ENCODE assay signal across 8 cellular contexts in genomic region chr4:89110541-89110985, GRCh38. TPM values are rescaled to one million over a fixed set of nuclear protein-coding genes. Genes with fewer than 3 reads are reported as not detected.
DNase-seq lines count a peak whose midpoint lies in the region; ATAC-seq and TF ChIP-seq lines count a peak whose summit lies in the region.

No MANE protein-coding gene starts in this region.

- no peak overlapping the region for H3K27ac ChIP-seq in OCI-LY1 (ENCODE audit: low read depth, low read length, poor library complexity, severe bottlenecking)
- H3K27ac ChIP-seq in neuronal stem cell (replicated peaks; ENCODE audit: low read length): no peak overlapping the region

- H3K36me3 ChIP-seq in OCI-LY1 (ENCODE audit: insufficient read depth, low read length) (peaks cover 7% of the 10 kb centered on the region), endocrine pancreas (ENCODE audit: control insufficient read depth, insufficient read depth, low read length) (no peaks in the 10 kb centered on the region), neuronal stem cell (replicated peaks in 1 of 2; ENCODE audit: control insufficient read depth in 2 of 2, insufficient read depth in 2 of 2, low read length in 2 of 2) (peaks cover 2 to 26% of the 10 kb centered on the region in 2 donors)

- peak overlapping the region; percentile 24 for H2BK120ac ChIP-seq in neuronal stem cell (ENCODE audit: low read depth, low read length)

- no peak overlapping the region for H4K91ac ChIP-seq in neuronal stem cell (ENCODE audit: low read depth, low read length, poor library complexity)

- no peaks in the 10 kb centered on the region for H3K9me2 ChIP-seq in OCI-LY1 (ENCODE audit: low read depth, low read length)

- H3F3A ChIP-seq in OCI-LY1 (ENCODE audit: insufficient read depth, low read length): no peaks in the 10 kb centered on the region

- WGBS in neuronal stem cell (ENCODE audit: extremely low coverage in 2 of 2, insufficient read length in 2 of 2, insufficient replicate concordance in 1 of 2), 2 donors: no CpG with 5 or more reads among the region's 30 CpGs

- H3K4me2 ChIP-seq in OCI-LY1 (ENCODE audit: low read length) (peak overlapping the region; percentile 82), neuronal stem cell (ENCODE audit: insufficient read depth, low read length, poor library complexity, severe bottlenecking) (peak overlapping the region; percentile 97)

- no peak overlapping the region for H2AK5ac ChIP-seq in neuronal stem cell (ENCODE audit: low read depth, low read length)

- no peaks in the 10 kb centered on the region for H4K20me1 ChIP-seq in OCI-LY1 (ENCODE audit: insufficient read depth, low read length)

- H3K79me2 ChIP-seq in OCI-LY1 (ENCODE audit: insufficient read depth, low read length): no peaks in the 10 kb centered on the region

- no peak overlapping the region for H3K4ac ChIP-seq in neuronal stem cell (ENCODE audit: low read length)

- H3K9me3 ChIP-seq in OCI-LY1 (ENCODE audit: low read length) (peaks cover 5% of the 10 kb centered on the region; the same call in 1 of the 2 replicates), endocrine pancreas (ENCODE audit: control insufficient read depth, low read length) (no peaks in the 10 kb centered on the region), neuronal stem cell (replicated peaks in 1 of 2; ENCODE audit: control insufficient read depth in 2 of 2, insufficient read depth in 1 of 2, low read depth in 1 of 2, low read length in 2 of 2) (peaks cover 4 to 23% of the 10 kb centered on the region in 2 donors)

- H2BK15ac ChIP-seq in neuronal stem cell (ENCODE audit: low read length): peak overlapping the region; percentile 57

- peak; percentile 26 for DNase-seq in NCI-H2227 (lab: John Stamatoyannopoulos, UW; ENCODE audit: unreplicated experiment)
- DNase-seq in NCI-H2227 treated with DMSO at 0.1 percent for 48 hours (lab: John Stamatoyannopoulos, UW): no peak
- peak; percentile 9 for DNase-seq in neuronal stem cell (ENCODE audit: low spot score)
- DNase-seq in NOMO-1 (lab: John Stamatoyannopoulos, UW; ENCODE audit: unreplicated experiment in 2 of 2): no peak

- no peak overlapping the region for H2BK12ac ChIP-seq in neuronal stem cell (ENCODE audit: low read length)

- H3K4me1 ChIP-seq in OCI-LY1 (ENCODE audit: insufficient read depth, low read length, severe bottlenecking) (peaks cover 16% of the 10 kb centered on the region), endocrine pancreas (ENCODE audit: control insufficient read depth, insufficient read depth, low read length) (peaks cover 6% of the 10 kb centered on the region), neuronal stem cell (ENCODE audit: control insufficient read depth in 2 of 2, insufficient read depth in 1 of 2, low read depth in 1 of 2, low read length in 2 of 2) (peaks cover 6 to 7% of the 10 kb centered on the region in 2 donors)

- no peaks in the 10 kb centered on the region for H3K27me3 ChIP-seq in OCI-LY1 (ENCODE audit: insufficient read depth, low read length)
- H3K27me3 ChIP-seq in endocrine pancreas (ENCODE audit: control insufficient read depth, insufficient read depth, low read length): no peaks in the 10 kb centered on the region
- H3K27me3 ChIP-seq in neuronal stem cell (ENCODE audit: control insufficient read depth in 3 of 3, insufficient read depth in 3 of 3, low read depth in 1 of 3, low read length in 3 of 3): peaks cover 0 to 29% (median 18%) of the 10 kb centered on the region in 3 experiments

- no peak for ATAC-seq in GM21423 (IDR thresholded peaks at IDR 0.05; ENCODE audit: unreplicated experiment)
- no peak for ATAC-seq in GM21529 (IDR thresholded peaks at IDR 0.05; ENCODE audit: unreplicated experiment)

- H3K23ac ChIP-seq in neuronal stem cell (ENCODE audit: low read depth, low read length, poor library complexity): peak overlapping the region; percentile 86

- H3K9ac ChIP-seq in OCI-LY1 (ENCODE audit: low read length) (peak overlapping the region; percentile 42; the same call in 1 of the 2 replicates), endocrine pancreas (ENCODE audit: control insufficient read depth, insufficient read depth, low read length) (peak overlapping the region; percentile 73), neuronal stem cell (ENCODE audit: low read depth, low read length, poor library complexity) (peak overlapping the region; percentile 93)

- H4K8ac ChIP-seq in neuronal stem cell (ENCODE audit: low read depth, low read length): no peak overlapping the region

- TF ChIP-seq CTCF in OCI-LY1 (IDR thresholded peaks at IDR 0.05; ENCODE audit: low read length): no peak

- H3K79me1 ChIP-seq in neuronal stem cell (ENCODE audit: low read depth, low read length): peaks cover 3% of the 10 kb centered on the region

- peak overlapping the region; percentile 96 for H3K18ac ChIP-seq in neuronal stem cell (ENCODE audit: low read length)

- peak overlapping the region; percentile 74 for H3K4me3 ChIP-seq in OCI-LY1 (ENCODE audit: low read depth, low read length, poor library complexity, severe bottlenecking)
- peak overlapping the region; percentile 88 for H3K4me3 ChIP-seq in endocrine pancreas (ENCODE audit: control insufficient read depth, insufficient read depth, low read length)
- H3K4me3 ChIP-seq in neuronal stem cell (ENCODE audit: low read length in 2 of 2): peak overlapping the region; percentile 71 to 88

- H2AFZ ChIP-seq in OCI-LY1 (ENCODE audit: low read length): no peak overlapping the region; the same call in 1 of the 2 replicates
- H2AFZ ChIP-seq in neuronal stem cell (ENCODE audit: low read length): peak overlapping the region; percentile 99

- no peak overlapping the region for H2BK5ac ChIP-seq in neuronal stem cell (ENCODE audit: low read length)

- H3K14ac ChIP-seq in neuronal stem cell (ENCODE audit: low read length): peak overlapping the region; percentile 91

RNA-seq across cellular contexts. Expression of gene TIGD2, which starts 0.8 kb away (rescaled TPM):
- polyA plus RNA-seq in neuronal stem cell (2013, experiment 1 of 2): 8.4 TPM
- polyA plus RNA-seq in neuronal stem cell (2013, experiment 2 of 2): 8.5 TPM

RNA-seq across cellular contexts. Expression of gene FAM13A, which starts 53.6 kb away (rescaled TPM):
- polyA plus RNA-seq in neuronal stem cell (2013, experiment 1 of 2): 16.3 TPM
- polyA plus RNA-seq in neuronal stem cell (2013, experiment 2 of 2): 15.5 TPM

Comparison
In these comparisons a context has a peak if more than half of its experiments do, and no peak if none do; other contexts are left out.
1. DNase-seq: peak in NCI-H2227 (single experiment) and neuronal stem cell (single experiment); none in NCI-H2227 treated with DMSO at 0.1 percent for 48 hours (single experiment) and NOMO-1 (0 of 2).
2. H3K9ac ChIP-seq: peak in every context shown above with its lines; median percentile 93 in neuronal stem cell; 73 in endocrine pancreas; 42 in OCI-LY1.
3. Peak in every context shown above with its lines, with median percentiles within 50 percentile points of each other: H3K4me3 ChIP-seq.